ENCODE assay signal across 1 cellular context in the genomic region with DNA sequence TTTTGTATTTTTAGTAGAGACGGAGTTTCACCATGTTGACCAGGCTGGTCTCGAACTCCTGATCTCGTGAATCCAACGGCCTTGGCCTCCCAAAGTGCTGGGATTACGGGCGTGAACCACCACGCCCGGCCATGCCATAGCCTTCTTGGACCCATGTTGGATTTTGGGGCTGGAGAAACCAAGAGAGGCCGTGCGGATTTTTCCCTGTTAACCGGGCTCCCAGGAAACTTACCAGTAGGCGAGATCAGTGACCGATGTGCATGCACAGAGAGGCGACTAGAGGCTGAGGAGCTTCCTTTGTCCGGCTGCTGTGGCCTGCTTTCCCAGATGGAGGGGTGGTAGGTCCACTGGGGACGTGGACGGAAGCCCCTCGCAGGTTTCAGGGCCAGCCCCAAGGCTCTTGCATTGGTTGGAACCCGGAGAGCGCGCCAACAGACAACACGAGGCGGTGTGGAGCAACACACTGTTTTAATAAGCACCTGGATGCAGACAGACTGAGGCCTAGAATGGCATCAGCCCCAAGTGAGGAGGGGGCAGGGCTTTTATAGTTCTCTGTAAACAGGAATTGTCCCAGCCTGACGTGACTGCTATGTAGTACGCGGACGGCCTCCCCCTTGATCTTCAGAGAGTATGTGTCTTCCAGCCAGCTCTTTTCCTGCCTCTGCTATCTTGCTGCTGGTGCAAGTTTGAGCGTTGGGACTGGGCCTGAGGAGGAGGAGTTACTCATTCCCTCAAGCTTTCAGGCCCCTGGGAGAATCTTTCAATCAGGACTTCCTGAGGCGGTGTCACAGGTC.
TF ChIP-seq lines count a peak whose summit lies in the region.

ERVH48-1 (minus strand) TSS at position 517 of the 794 bp plus-strand sequence. CDS start 6,624 bp downstream, outside the sequence.

TF ChIP-seq in IMR-90, 13 proteins besides CTCF, POLR2A, EP300 and RAD21 (continued from another document):
- TF ChIP-seq CEBPB (IDR thresholded peaks at IDR 0.05; ENCODE audit: low read depth, low read length) (no peak), BHLHE40 (IDR thresholded peaks at IDR 0.05; ENCODE audit: low read depth, low read length) (no peak), NFE2L2 (IDR thresholded peaks at IDR 0.05; ENCODE audit: low read depth, low read length) (no peak)
